Comparison of ENCODE assay signal across 9 cellular contexts in the genomic region with DNA sequence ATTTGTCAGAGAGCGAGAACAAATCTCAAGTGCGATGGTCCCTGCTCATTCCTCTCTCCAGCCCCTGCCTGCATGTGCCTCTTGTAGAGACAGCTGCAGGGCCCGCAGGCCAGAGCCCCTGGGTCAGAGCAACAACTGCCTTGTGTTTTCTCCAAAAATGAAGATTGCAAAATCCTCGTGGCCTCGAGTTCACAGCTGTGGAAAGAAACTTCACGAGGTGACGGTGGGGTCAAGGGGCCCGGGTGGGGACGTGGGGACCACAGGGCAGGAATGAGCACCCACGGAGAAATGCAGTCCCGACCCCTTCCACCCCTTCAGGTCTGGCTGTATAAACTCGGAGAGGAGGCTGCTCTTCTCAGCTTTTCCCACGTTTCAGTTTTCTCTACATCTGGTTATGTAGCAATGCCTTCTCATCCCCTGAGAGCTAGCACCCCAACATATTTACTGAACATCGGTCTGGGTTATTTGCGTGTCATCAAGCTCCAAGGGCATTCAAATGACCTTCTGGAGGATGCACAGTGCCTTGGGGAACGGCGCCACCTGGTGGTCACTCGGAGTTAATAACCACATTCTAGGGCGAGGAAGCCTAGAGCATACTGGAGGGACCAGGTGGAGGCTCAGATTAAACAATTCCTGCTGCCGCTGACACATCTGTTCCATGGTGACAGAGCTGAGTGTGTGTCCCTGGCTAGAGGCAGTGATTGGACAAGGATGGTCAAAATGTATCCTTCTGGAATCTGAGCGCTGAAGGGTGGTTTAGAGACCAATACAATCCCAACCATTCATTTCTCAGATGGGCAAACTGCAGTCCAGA.
DNase-seq lines count a peak whose midpoint lies in the region; ATAC-seq, FAIRE-seq and TF ChIP-seq lines count a peak whose summit lies in the region.
"Had no signal": no experiment of that assay in that cellular context is flagged by ENCODE, and none has a peak within 500 bp of the region (broad histone marks: within the 10 kb centered on the region; RNA-seq: fewer than 3 reads in every experiment).

No MANE protein-coding gene starts in this region.

- H3F3A ChIP-seq in smooth muscle cell (ENCODE audit: low read depth) = no peaks in the 10 kb centered on the region

- BruUV-seq in K562 (replicated peaks; lab: Mats Ljungman, UMichigan) = no TSS peak

- FAIRE-seq in K562 (lab: Jason Lieb, UNC) = peak; percentile 99

- peak; percentile 90 to 94 (median 91) for TF ChIP-seq CTCF in K562 (IDR thresholded peaks at IDR 0.05 in 2 of 3, conservative IDR thresholded peaks at IDR 0.05 in 1 of 3; ENCODE audit: insufficient read depth in 2 of 3, low read depth in 1 of 3, low read length in 3 of 3)
- TF ChIP-seq CTCF in smooth muscle cell (IDR thresholded peaks at IDR 0.05; ENCODE audit: borderline replicate concordance, insufficient read depth, poor library complexity, severe bottlenecking) = peak; percentile 90

- no peak for TF ChIP-seq POLR2A in K562 (conservative IDR thresholded peaks at IDR 0.05)

- H3K9me3 ChIP-seq in K562 (replicated peaks; ENCODE audit: control insufficient read depth, insufficient read depth, low read depth, low read length) (no peaks in the 10 kb centered on the region), smooth muscle cell (replicated peaks; ENCODE audit: low read depth) (no peaks in the 10 kb centered on the region)
- H3K9me3 ChIP-seq: BLaER1 had no signal

- no peak overlapping the region for H3K27ac ChIP-seq in K562 (ENCODE audit: extremely low read depth, low read depth, low read length)
- H3K27ac ChIP-seq in smooth muscle cell (ENCODE audit: low read depth) = no peak overlapping the region
- H3K27ac ChIP-seq: BLaER1 had no signal

- no peak overlapping the region for H3K4me2 ChIP-seq in K562 (ENCODE audit: insufficient read depth, low read length)
- H3K4me2 ChIP-seq in smooth muscle cell = no peak overlapping the region
- H3K4me2 ChIP-seq: BLaER1 had no signal

- H3K9me1 ChIP-seq in K562 (ENCODE audit: control insufficient read depth, insufficient read depth, low read length) = no peaks in the 10 kb centered on the region

- in situ Hi-C loops in K562 (cut with MboI) = loop anchor here (10.0 to 25.0 kb wide), 2 partner anchors 232 to 820 kb away; partner anchors contain the start of gene MYCN

- WGBS in K562 (ENCODE audit: insufficient coverage, low coverage, missing lambda C conversion rate) = 7% methylated on average over 19 of the region's 21 CpGs
- WGBS in smooth muscle cell (ENCODE audit: low lambda C conversion rate) = 40% methylated on average over 21 of the region's 21 CpGs

- CTCF ChIA-PET in K562 (lab: Yijun Ruan, JAX; ENCODE audit: low intra/inter-chr PET ratio) = interaction anchor here (0.6 to 5.2 kb wide), 9 partner anchors 55 to 1030 kb away, joined by 3 to 65 read pairs (median 5); no protein-coding TSS in a partner anchor

- H3K79me2 ChIP-seq in K562 (ENCODE audit: control insufficient read depth, insufficient read depth, low read length) (no peaks in the 10 kb centered on the region), smooth muscle cell (ENCODE audit: low read depth) (no peaks in the 10 kb centered on the region)

- peak; percentile 99 for TF ChIP-seq RAD21 in K562 (CRISPR knock-in tag; conservative IDR thresholded peaks at IDR 0.05 in 1 of 2, IDR thresholded peaks at IDR 0.05 in 1 of 2)

- DNase-seq in NCI-H2029 (lab: John Stamatoyannopoulos, UW) (peak; percentile 13), NCI-H2029 treated with DMSO at 0.1 percent for 48 hours (lab: John Stamatoyannopoulos, UW) (no peak), NCI-H1417 treated with DMSO at 0.1 percent for 48 hours (lab: John Stamatoyannopoulos, UW) (peak; percentile 3), T-helper 9 cell (peak; percentile 37), K562 (ENCODE audit: extremely low read depth in 1 of 4, low spot score in 3 of 4) (peak; percentile 75 to 82 (median 81)), iPS DF 19.7 (ENCODE audit: low read depth, low spot score) (peak; percentile 40), smooth muscle cell (lab: John Stamatoyannopoulos, UW; ENCODE audit: unreplicated experiment) (peak; percentile 21)

- no peak for TF ChIP-seq EP300 in K562 (IDR thresholded peaks at IDR 0.05; ENCODE audit: low read length)

- H3K27me3 ChIP-seq in K562 (ENCODE audit: control insufficient read depth in 2 of 2, insufficient read depth in 2 of 2, low read length in 2 of 2) (peaks cover 7 to 15% of the 10 kb centered on the region in 2 experiments; a peak in 3 of 5 replicates), smooth muscle cell (ENCODE audit: low read depth) (no peaks in the 10 kb centered on the region)
- H3K27me3 ChIP-seq: BLaER1 had no signal

- H3K4me1 ChIP-seq in K562 (replicated peaks in 1 of 2; ENCODE audit: control insufficient read depth in 2 of 2, insufficient read depth in 2 of 2, low read length in 2 of 2) (peaks cover 0 to 2% of the 10 kb centered on the region in 2 experiments; a peak in 2 of 5 replicates), smooth muscle cell (ENCODE audit: low read depth) (no peaks in the 10 kb centered on the region)
- H3K4me1 ChIP-seq: BLaER1 had no signal

- no peaks in the 10 kb centered on the region for H4K20me1 ChIP-seq in K562 (replicated peaks; ENCODE audit: control insufficient read depth, insufficient read depth, low read length)
- no peaks in the 10 kb centered on the region for H4K20me1 ChIP-seq in smooth muscle cell (ENCODE audit: low read depth)
- H4K20me1 ChIP-seq: BLaER1 had no signal

- ATAC-seq in HG02763 (IDR thresholded peaks at IDR 0.05; ENCODE audit: unreplicated experiment) = peak; percentile 91
- ATAC-seq in K562 = peak; percentile 98

- no peak overlapping the region for H3K9ac ChIP-seq in K562 (ENCODE audit: insufficient read depth in 1 of 2, low read depth in 2 of 2, low read length in 2 of 2)
- no peak overlapping the region for H3K9ac ChIP-seq in smooth muscle cell (ENCODE audit: low read depth)
- H3K9ac ChIP-seq: BLaER1 had no signal

- no peaks in the 10 kb centered on the region for H3K36me3 ChIP-seq in K562 (ENCODE audit: control insufficient read depth, insufficient read depth, low read length)
- H3K36me3 ChIP-seq in smooth muscle cell (ENCODE audit: low read depth) = no peaks in the 10 kb centered on the region
- H3K36me3 ChIP-seq: BLaER1 had no signal

- POLR2A ChIA-PET in K562 (lab: Yijun Ruan, JAX) = interaction anchor here (0.5 to 0.7 kb wide), 3 partner anchors 128 to 223 kb away, joined by 3 read pairs; no protein-coding TSS in a partner anchor

- intact Hi-C loops in K562 (cut with micrococcal nuclease) = loop anchor here (1.0 to 10.0 kb wide), 5 partner anchors 35 to 812 kb away; partner anchors contain the start of gene MYCN

- H2AFZ ChIP-seq in K562 (ENCODE audit: low read depth, low read length) (no peak overlapping the region), smooth muscle cell (ENCODE audit: low read depth) (no peak overlapping the region)

- H3K4me3 ChIP-seq in K562 (no peak overlapping the region), smooth muscle cell (no peak overlapping the region)
- H3K4me3 ChIP-seq: BLaER1 had no signal

TF ChIP-seq in K562, 482 proteins besides CTCF, POLR2A, EP300 and RAD21 (continues in another document):
- TF ChIP-seq MAFK (IDR thresholded peaks at IDR 0.05; ENCODE audit: low read length) (no peak), FOSL1 (tag; conservative IDR thresholded peaks at IDR 0.05) (peak; percentile 67), HDGF (IDR thresholded peaks at IDR 0.05) (0 out of 2 replicates have a peak, but pooled peaks have one; percentile 32), GATAD2B (IDR thresholded peaks at IDR 0.05; ENCODE audit: borderline replicate concordance) (0 out of 2 replicates have a peak, but pooled peaks have one; percentile 25), IRF2 (CRISPR knock-in tag; IDR thresholded peaks at IDR 0.05) (no peak), ATF1 (CRISPR knock-in tag; IDR thresholded peaks at IDR 0.05) (no peak), ATF1 (tag; IDR thresholded peaks at IDR 0.05) (peak; percentile 34; the same call in 1 of the 2 replicates)
- TF ChIP-seq, protein P1, sequence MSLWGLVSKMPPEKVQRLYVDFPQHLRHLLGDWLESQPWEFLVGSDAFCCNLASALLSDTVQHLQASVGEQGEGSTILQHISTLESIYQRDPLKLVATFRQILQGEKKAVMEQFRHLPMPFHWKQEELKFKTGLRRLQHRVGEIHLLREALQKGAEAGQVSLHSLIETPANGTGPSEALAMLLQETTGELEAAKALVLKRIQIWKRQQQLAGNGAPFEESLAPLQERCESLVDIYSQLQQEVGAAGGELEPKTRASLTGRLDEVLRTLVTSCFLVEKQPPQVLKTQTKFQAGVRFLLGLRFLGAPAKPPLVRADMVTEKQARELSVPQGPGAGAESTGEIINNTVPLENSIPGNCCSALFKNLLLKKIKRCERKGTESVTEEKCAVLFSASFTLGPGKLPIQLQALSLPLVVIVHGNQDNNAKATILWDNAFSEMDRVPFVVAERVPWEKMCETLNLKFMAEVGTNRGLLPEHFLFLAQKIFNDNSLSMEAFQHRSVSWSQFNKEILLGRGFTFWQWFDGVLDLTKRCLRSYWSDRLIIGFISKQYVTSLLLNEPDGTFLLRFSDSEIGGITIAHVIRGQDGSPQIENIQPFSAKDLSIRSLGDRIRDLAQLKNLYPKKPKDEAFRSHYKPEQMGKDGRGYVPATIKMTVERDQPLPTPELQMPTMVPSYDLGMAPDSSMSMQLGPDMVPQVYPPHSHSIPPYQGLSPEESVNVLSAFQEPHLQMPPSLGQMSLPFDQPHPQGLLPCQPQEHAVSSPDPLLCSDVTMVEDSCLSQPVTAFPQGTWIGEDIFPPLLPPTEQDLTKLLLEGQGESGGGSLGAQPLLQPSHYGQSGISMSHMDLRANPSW (CRISPR knock-in tag; IDR thresholded peaks at IDR 0.05) = no peak
